1 cellular context compared by ENCODE assay signal in the genomic region with DNA sequence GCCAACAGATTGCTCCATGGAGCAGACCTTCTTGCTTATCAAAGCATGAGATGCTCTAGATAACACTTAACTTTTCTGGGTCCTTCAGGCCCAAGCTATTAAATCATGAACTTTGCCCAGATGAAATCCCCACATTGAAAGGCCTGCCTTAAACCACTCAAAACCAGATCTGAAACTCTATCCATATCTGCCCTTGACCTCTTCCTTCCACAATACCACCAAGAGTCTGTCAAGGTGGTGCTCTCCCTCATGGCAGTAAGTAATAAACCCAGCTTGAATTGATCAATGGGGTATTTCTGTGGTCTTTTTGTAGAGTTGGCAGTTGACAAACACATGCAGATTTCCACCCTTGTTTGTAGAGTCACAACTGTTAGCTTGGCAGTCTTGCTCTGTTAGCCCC.
TF ChIP-seq lines count a peak whose summit lies in the region.

No MANE protein-coding gene starts in this region.

TF ChIP-seq in GM23338, 12 proteins besides CTCF, POLR2A, EP300 and RAD21:
- TF ChIP-seq, protein P1, sequence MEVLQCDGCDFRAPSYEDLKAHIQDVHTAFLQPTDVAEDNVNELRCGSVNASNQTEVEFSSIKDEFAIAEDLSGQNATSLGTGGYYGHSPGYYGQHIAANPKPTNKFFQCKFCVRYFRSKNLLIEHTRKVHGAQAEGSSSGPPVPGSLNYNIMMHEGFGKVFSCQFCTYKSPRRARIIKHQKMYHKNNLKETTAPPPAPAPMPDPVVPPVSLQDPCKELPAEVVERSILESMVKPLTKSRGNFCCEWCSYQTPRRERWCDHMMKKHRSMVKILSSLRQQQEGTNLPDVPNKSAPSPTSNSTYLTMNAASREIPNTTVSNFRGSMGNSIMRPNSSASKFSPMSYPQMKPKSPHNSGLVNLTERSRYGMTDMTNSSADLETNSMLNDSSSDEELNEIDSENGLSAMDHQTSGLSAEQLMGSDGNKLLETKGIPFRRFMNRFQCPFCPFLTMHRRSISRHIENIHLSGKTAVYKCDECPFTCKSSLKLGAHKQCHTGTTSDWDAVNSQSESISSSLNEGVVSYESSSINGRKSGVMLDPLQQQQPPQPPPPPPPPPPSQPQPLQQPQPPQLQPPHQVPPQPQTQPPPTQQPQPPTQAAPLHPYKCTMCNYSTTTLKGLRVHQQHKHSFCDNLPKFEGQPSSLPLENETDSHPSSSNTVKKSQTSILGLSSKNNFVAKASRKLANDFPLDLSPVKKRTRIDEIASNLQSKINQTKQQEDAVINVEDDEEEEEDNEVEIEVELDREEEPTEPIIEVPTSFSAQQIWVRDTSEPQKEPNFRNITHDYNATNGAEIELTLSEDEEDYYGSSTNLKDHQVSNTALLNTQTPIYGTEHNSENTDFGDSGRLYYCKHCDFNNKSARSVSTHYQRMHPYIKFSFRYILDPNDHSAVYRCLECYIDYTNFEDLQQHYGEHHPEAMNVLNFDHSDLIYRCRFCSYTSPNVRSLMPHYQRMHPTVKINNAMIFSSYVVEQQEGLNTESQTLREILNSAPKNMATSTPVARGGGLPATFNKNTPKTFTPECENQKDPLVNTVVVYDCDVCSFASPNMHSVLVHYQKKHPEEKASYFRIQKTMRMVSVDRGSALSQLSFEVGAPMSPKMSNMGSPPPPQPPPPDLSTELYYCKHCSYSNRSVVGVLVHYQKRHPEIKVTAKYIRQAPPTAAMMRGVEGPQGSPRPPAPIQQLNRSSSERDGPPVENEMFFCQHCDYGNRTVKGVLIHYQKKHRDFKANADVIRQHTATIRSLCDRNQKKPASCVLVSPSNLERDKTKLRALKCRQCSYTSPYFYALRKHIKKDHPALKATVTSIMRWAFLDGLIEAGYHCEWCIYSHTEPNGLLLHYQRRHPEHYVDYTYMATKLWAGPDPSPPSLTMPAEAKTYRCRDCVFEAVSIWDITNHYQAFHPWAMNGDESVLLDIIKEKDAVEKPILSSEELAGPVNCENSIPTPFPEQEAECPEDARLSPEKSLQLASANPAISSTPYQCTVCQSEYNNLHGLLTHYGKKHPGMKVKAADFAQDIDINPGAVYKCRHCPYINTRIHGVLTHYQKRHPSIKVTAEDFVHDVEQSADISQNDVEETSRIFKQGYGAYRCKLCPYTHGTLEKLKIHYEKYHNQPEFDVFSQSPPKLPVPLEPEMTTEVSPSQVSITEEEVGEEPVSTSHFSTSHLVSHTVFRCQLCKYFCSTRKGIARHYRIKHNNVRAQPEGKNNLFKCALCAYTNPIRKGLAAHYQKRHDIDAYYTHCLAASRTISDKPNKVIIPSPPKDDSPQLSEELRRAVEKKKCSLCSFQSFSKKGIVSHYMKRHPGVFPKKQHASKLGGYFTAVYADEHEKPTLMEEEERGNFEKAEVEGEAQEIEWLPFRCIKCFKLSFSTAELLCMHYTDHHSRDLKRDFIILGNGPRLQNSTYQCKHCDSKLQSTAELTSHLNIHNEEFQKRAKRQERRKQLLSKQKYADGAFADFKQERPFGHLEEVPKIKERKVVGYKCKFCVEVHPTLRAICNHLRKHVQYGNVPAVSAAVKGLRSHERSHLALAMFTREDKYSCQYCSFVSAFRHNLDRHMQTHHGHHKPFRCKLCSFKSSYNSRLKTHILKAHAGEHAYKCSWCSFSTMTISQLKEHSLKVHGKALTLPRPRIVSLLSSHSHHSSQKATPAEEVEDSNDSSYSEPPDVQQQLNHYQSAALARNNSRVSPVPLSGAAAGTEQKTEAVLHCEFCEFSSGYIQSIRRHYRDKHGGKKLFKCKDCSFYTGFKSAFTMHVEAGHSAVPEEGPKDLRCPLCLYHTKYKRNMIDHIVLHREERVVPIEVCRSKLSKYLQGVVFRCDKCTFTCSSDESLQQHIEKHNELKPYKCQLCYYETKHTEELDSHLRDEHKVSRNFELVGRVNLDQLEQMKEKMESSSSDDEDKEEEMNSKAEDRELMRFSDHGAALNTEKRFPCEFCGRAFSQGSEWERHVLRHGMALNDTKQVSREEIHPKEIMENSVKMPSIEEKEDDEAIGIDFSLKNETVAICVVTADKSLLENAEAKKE (CRISPR knock-in tag; IDR thresholded peaks at IDR 0.05) = no peak
- no peak for TF ChIP-seq ZNF331 (CRISPR knock-in tag; IDR thresholded peaks at IDR 0.05; ENCODE audit: low read depth)
- no peak for TF ChIP-seq EZH2 (IDR thresholded peaks at IDR 0.05; ENCODE audit: low read depth, unreplicated experiment)
- TF ChIP-seq EZH2phosphoT487 (IDR thresholded peaks at IDR 0.05; ENCODE audit: unreplicated experiment) = no peak
- TF ChIP-seq, protein P2, sequence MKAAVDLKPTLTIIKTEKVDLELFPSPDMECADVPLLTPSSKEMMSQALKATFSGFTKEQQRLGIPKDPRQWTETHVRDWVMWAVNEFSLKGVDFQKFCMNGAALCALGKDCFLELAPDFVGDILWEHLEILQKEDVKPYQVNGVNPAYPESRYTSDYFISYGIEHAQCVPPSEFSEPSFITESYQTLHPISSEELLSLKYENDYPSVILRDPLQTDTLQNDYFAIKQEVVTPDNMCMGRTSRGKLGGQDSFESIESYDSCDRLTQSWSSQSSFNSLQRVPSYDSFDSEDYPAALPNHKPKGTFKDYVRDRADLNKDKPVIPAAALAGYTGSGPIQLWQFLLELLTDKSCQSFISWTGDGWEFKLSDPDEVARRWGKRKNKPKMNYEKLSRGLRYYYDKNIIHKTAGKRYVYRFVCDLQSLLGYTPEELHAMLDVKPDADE (IDR thresholded peaks at IDR 0.05) = no peak
- TF ChIP-seq, protein P3, sequence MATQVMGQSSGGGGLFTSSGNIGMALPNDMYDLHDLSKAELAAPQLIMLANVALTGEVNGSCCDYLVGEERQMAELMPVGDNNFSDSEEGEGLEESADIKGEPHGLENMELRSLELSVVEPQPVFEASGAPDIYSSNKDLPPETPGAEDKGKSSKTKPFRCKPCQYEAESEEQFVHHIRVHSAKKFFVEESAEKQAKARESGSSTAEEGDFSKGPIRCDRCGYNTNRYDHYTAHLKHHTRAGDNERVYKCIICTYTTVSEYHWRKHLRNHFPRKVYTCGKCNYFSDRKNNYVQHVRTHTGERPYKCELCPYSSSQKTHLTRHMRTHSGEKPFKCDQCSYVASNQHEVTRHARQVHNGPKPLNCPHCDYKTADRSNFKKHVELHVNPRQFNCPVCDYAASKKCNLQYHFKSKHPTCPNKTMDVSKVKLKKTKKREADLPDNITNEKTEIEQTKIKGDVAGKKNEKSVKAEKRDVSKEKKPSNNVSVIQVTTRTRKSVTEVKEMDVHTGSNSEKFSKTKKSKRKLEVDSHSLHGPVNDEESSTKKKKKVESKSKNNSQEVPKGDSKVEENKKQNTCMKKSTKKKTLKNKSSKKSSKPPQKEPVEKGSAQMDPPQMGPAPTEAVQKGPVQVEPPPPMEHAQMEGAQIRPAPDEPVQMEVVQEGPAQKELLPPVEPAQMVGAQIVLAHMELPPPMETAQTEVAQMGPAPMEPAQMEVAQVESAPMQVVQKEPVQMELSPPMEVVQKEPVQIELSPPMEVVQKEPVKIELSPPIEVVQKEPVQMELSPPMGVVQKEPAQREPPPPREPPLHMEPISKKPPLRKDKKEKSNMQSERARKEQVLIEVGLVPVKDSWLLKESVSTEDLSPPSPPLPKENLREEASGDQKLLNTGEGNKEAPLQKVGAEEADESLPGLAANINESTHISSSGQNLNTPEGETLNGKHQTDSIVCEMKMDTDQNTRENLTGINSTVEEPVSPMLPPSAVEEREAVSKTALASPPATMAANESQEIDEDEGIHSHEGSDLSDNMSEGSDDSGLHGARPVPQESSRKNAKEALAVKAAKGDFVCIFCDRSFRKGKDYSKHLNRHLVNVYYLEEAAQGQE (IDR thresholded peaks at IDR 0.05; ENCODE audit: unreplicated experiment) = no peak
- no peak for TF ChIP-seq STAT1 (IDR thresholded peaks at IDR 0.05; ENCODE audit: unreplicated experiment)
- TF ChIP-seq CREB1 (CRISPR knock-in tag; IDR thresholded peaks at IDR 0.05; ENCODE audit: low read depth) = no peak
- TF ChIP-seq JUNB (IDR thresholded peaks at IDR 0.05; ENCODE audit: unreplicated experiment) = no peak
- no peak for TF ChIP-seq ZNF114 (CRISPR knock-in tag; IDR thresholded peaks at IDR 0.05)
- no peak for TF ChIP-seq POLR2AphosphoS5 (IDR thresholded peaks at IDR 0.05; ENCODE audit: low read depth)
- no peak for TF ChIP-seq NANOG (IDR thresholded peaks at IDR 0.05; ENCODE audit: borderline replicate concordance)
